ENCODE assay signal across 16 cellular contexts in the genomic region with DNA sequence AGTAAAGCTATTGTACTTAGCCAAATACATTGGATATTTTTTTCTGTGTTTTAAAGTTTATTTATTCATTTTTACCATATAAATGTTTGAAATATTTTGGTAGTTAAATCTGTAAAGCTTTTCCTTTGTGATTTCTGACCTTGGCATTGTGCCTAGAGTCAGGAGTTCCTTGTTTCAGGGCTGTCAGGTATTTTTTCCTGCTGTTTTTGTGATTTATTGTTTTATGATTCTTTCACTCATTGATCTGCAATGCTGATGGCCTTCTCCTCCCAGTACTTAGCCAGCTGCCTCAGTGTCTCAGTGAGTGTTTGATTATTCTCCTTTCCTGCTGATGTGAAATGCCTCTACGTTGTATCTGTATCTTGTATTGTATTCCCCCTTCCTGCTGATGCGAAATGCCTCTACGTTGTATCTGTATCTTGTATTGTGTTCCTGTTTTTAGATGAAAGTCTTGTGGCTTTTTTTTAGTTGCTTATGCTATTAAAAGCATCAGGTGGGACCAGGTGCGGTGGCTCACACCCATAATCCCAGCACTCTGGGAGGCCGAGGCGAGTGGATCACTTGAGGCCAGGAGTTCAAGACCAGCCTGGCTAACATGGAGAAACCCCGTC.
DNase-seq lines count a peak whose midpoint lies in the region; ATAC-seq and TF ChIP-seq lines count a peak whose summit lies in the region.
"Had no signal": no experiment of that assay in that cellular context is flagged by ENCODE, and none has a peak within 500 bp of the region (broad histone marks: within the 10 kb centered on the region; RNA-seq: fewer than 3 reads in every experiment).

No MANE protein-coding gene starts in this region.

- POLR2A ChIA-PET in naive thymus-derived CD8-positive, alpha-beta T cell (lab: Charles Lee): no interaction called here

- peaks cover 33% of the 10 kb centered on the region for H3K36me3 Mint-ChIP-seq in brain
- peaks cover 0 to 36% (median 0%) of the 10 kb centered on the region in 3 donors for H3K36me3 Mint-ChIP-seq in naive thymus-derived CD8-positive, alpha-beta T cell

- 0 out of 2 replicates have a peak overlapping the region, but pooled peaks have one; percentile 6 for H3K4me3 ChIP-seq in HUES6 (ENCODE audit: low read depth, low read length)
- H3K4me3 ChIP-seq: hepatocyte, left lung, tibial artery had no signal

- H3K27me3 ChIP-seq in HUES6 (ENCODE audit: control insufficient read depth, insufficient read depth, low read length): no peaks in the 10 kb centered on the region
- H3K27me3 ChIP-seq: hepatocyte, left lung, tibial artery had no signal

- no peak for TF ChIP-seq CTCF in C4-2B (conservative IDR thresholded peaks at IDR 0.05)
- TF ChIP-seq CTCF in brain (conservative IDR thresholded peaks at IDR 0.05): no peak

- H3K27me3 Mint-ChIP-seq in brain: no peaks in the 10 kb centered on the region
- H3K27me3 Mint-ChIP-seq in naive thymus-derived CD8-positive, alpha-beta T cell: no peaks in the 10 kb centered on the region

- H3K4me1 ChIP-seq in HUES6 (ENCODE audit: control insufficient read depth, insufficient read depth, low read length): peaks cover 59% of the 10 kb centered on the region

- no peaks in the 10 kb centered on the region for H3K9me3 ChIP-seq in HUES6 (ENCODE audit: control insufficient read depth, insufficient read depth, low read depth, low read length)
- H3K9me3 ChIP-seq: left lung, tibial artery had no signal

- no peaks in the 10 kb centered on the region for H3K9me3 Mint-ChIP-seq in brain
- no peaks in the 10 kb centered on the region for H3K9me3 Mint-ChIP-seq in naive thymus-derived CD8-positive, alpha-beta T cell

- DNase-seq in naive thymus-derived CD8-positive, alpha-beta T cell: no peak
- DNase-seq in kidney tubule cell (ENCODE audit: low spot score) (no peak), anterior cingulate cortex (lab: John Stamatoyannopoulos, UW) (no peak), EL (no peak), head of caudate nucleus (no peak)
- DNase-seq: activated CD4-positive, alpha-beta T cell treated with anti-CD3 and anti-CD28 coated beads, Interleukin-2, amount 50 U/mL, for 1 hour; left lung; NCI-H1417 treated with DMSO at 0.1 percent for 48 hours; SHP77; T-helper 9 cell had no signal

- intact Hi-C loops in head of caudate nucleus (cut with DNase I): no loop called here

- ATAC-seq in naive thymus-derived CD8-positive, alpha-beta T cell: no peak
- ATAC-seq: HCT116, left lung had no signal

- H3K27ac ChIP-seq in C4-2B: peak overlapping the region; percentile 62
- peak overlapping the region; percentile 35 for H3K27ac ChIP-seq in HUES6 (ENCODE audit: low read depth, low read length)
- H3K27ac ChIP-seq: hepatocyte, left lung, tibial artery had no signal

- H3K4me3 Mint-ChIP-seq in brain: no peak overlapping the region
- H3K4me3 Mint-ChIP-seq in naive thymus-derived CD8-positive, alpha-beta T cell: peak overlapping the region in 7 of 10 donors; percentile 2 to 58 (median 42)

- H3K9ac ChIP-seq in HUES6 (ENCODE audit: low read length): no peak overlapping the region

- H3K36me3 ChIP-seq in HUES6 (ENCODE audit: control insufficient read depth, insufficient read depth, low read length): no peaks in the 10 kb centered on the region

- peak overlapping the region in 4 of 5 experiments; percentile 15 to 75 (median 38) for H3K27ac Mint-ChIP-seq in brain
- H3K27ac Mint-ChIP-seq in naive thymus-derived CD8-positive, alpha-beta T cell: peak overlapping the region in 8 of 10 donors; percentile 7 to 66 (median 46)

- peaks cover 63% of the 10 kb centered on the region for H3K4me1 Mint-ChIP-seq in brain
- peaks cover 13 to 64% (median 43%) of the 10 kb centered on the region in 4 donors for H3K4me1 Mint-ChIP-seq in naive thymus-derived CD8-positive, alpha-beta T cell

Comparison
In these comparisons a context has a peak if more than half of its experiments do, and no peak if none do; other contexts are left out.
1. H3K4me3 Mint-ChIP-seq: peak in naive thymus-derived CD8-positive, alpha-beta T cell (7 of 10); none in brain (0 of 5).